In genomic region chr4:105061136-105061696, GRCh38 we compare ENCODE assay signal across 8 cellular contexts.
A peak's percentile ranks its signal among the peaks of the same experiment; 100 is the strongest.
DNase-seq lines count a peak whose midpoint lies in the region; ATAC-seq and TF ChIP-seq lines count a peak whose summit lies in the region.

No MANE protein-coding gene starts in this region.

- ATAC-seq in GM21723 (IDR thresholded peaks at IDR 0.05; ENCODE audit: unreplicated experiment) = peak; percentile 39
- ATAC-seq in activated CD4-positive, alpha-beta T cell treated with anti-CD3 and anti-CD28 coated beads for 36 hours = peak; percentile 62
- ATAC-seq in left cardiac atrium = peak; percentile 12 to 71

- no peak overlapping the region for H3K4me3 ChIP-seq in Karpas-422 (ENCODE audit: low read length)

- H3K36me3 Mint-ChIP-seq in activated CD4-positive, alpha-beta T cell treated with anti-CD3 and anti-CD28 coated beads for 36 hours (ENCODE audit: low read depth) = no peaks in the 10 kb centered on the region

- no peaks in the 10 kb centered on the region for H3K36me3 ChIP-seq in Karpas-422 (ENCODE audit: insufficient read depth, low read length)

- H3K9me2 ChIP-seq in Karpas-422 (replicated peaks; ENCODE audit: insufficient read depth, low read length) = no peaks in the 10 kb centered on the region

- peaks cover 2% of the 10 kb centered on the region for H3K27me3 Mint-ChIP-seq in activated CD4-positive, alpha-beta T cell treated with anti-CD3 and anti-CD28 coated beads for 36 hours

- CTCF ChIA-PET in activated CD4-positive, alpha-beta T cell treated with anti-CD3 and anti-CD28 coated beads for 36 hours (lab: Charles Lee) = interaction anchor here (1.1 kb wide), 1 partner anchor 80 kb away, joined by 3 read pairs; no protein-coding TSS in a partner anchor

- TF ChIP-seq CTCF in GM10266 (IDR thresholded peaks at IDR 0.05; ENCODE audit: control insufficient read depth, insufficient read depth, low read depth, missing control alignments) = no peak

- H3K79me2 ChIP-seq in Karpas-422 (ENCODE audit: low read length) = no peaks in the 10 kb centered on the region

- H2AFZ ChIP-seq in Karpas-422 (ENCODE audit: low read length) = no peak overlapping the region; the same call in 1 of the 2 replicates

- H3K4me3 Mint-ChIP-seq in activated CD4-positive, alpha-beta T cell treated with anti-CD3 and anti-CD28 coated beads for 36 hours = peak overlapping the region; percentile 48

- H4K20me1 ChIP-seq in Karpas-422 (ENCODE audit: insufficient read depth, low read depth, low read length) = no peaks in the 10 kb centered on the region

- H3K9ac ChIP-seq in Karpas-422 (ENCODE audit: low read length) = no peak overlapping the region

- H3K9me3 Mint-ChIP-seq in activated CD4-positive, alpha-beta T cell treated with anti-CD3 and anti-CD28 coated beads for 36 hours (ENCODE audit: low read depth) = peaks cover 1% of the 10 kb centered on the region

- intact Hi-C loops in activated CD4-positive, alpha-beta T cell treated with anti-CD3 and anti-CD28 coated beads for 36 hours (cut with DNase I, micrococcal nuclease) = loop anchor here (1.0 to 5.0 kb wide), 6 partner anchors 76 to 648 kb away; partner anchors contain the start of genes GSTCD (in 1 of the 2), INTS12 (in 1 of the 2) and TET2 (in 1 of the 2)
- intact Hi-C loops in left cardiac atrium (cut with DNase I) = no loop called here

- POLR2A ChIA-PET in activated CD4-positive, alpha-beta T cell treated with anti-CD3 and anti-CD28 coated beads for 36 hours (lab: Charles Lee) = interaction anchor here (0.6 kb wide), 1 partner anchor 245 kb away, joined by 4 read pairs; no protein-coding TSS in a partner anchor

- peak; percentile 57 for DNase-seq in GM10266 (ENCODE audit: extremely low spot score)
- DNase-seq in Karpas-422 = peak; percentile 51
- DNase-seq in activated CD4-positive, alpha-beta T cell treated with anti-CD3 and anti-CD28 coated beads for 36 hours = peak; percentile 64
- no peak for DNase-seq in left cardiac atrium
- peak; percentile 2 for DNase-seq in stimulated activated CD4-positive, alpha-beta T cell treated with anti-CD3 and anti-CD28 coated beads, Interleukin-12 subunit alpha, Interleukin-12 subunit beta, amount 100 ng/mL, for 4 hours
- DNase-seq in DMS 273 (lab: John Stamatoyannopoulos, UW; ENCODE audit: unreplicated experiment) = no peak
- DNase-seq in ureter (ENCODE audit: low spot score) = no peak

- H3K27me3 ChIP-seq in Karpas-422 (ENCODE audit: low read length) = no peaks in the 10 kb centered on the region

- no peaks in the 10 kb centered on the region for H3K9me3 ChIP-seq in Karpas-422 (ENCODE audit: low read length)

- H3K27ac Mint-ChIP-seq in activated CD4-positive, alpha-beta T cell treated with anti-CD3 and anti-CD28 coated beads for 36 hours = peak overlapping the region; percentile 89

- no peak overlapping the region for H3K27ac ChIP-seq in Karpas-422 (ENCODE audit: low read length)

- peak overlapping the region; percentile 5 for H3K4me2 ChIP-seq in Karpas-422 (ENCODE audit: low read depth, low read length, poor library complexity, severe bottlenecking)

- peaks cover 16% of the 10 kb centered on the region for H3K4me1 ChIP-seq in Karpas-422 (ENCODE audit: low read length)

- H3K4me1 Mint-ChIP-seq in activated CD4-positive, alpha-beta T cell treated with anti-CD3 and anti-CD28 coated beads for 36 hours = peaks cover 53% of the 10 kb centered on the region

Comparison
In these comparisons a context has a peak if more than half of its experiments do, and no peak if none do; other contexts are left out.
1. DNase-seq: peak in GM10266 (single experiment), Karpas-422 (single experiment), activated CD4-positive, alpha-beta T cell treated with anti-CD3 and anti-CD28 coated beads for 36 hours (single experiment) and stimulated activated CD4-positive, alpha-beta T cell treated with anti-CD3 and anti-CD28 coated beads, Interleukin-12 subunit alpha, Interleukin-12 subunit beta, amount 100 ng/mL, for 4 hours (single experiment); none in left cardiac atrium (single experiment), DMS 273 (single experiment) and ureter (single experiment).
2. intact Hi-C loops: an anchor here in activated CD4-positive, alpha-beta T cell treated with anti-CD3 and anti-CD28 coated beads for 36 hours (1.0 to 5.0 kb wide); none called in left cardiac atrium.
3. Peak in every context shown above with its lines, with median percentiles within 50 percentile points of each other: ATAC-seq.